29 cellular contexts compared by ENCODE assay signal in genomic region chr11:69830086-69830485, GRCh38. TPM values are rescaled to one million over a fixed set of nuclear protein-coding genes. Genes with fewer than 3 reads are reported as not detected.
A peak's percentile ranks its signal among the peaks of the same experiment; 100 is the strongest.
DNase-seq lines count a peak whose midpoint lies in the region; ATAC-seq, FAIRE-seq and TF ChIP-seq lines count a peak whose summit lies in the region.
"Had no signal": no experiment of that assay in that cellular context is flagged by ENCODE, and none has a peak within 500 bp of the region (broad histone marks: within the 10 kb centered on the region; RNA-seq: fewer than 3 reads in every experiment).

No MANE protein-coding gene starts in this region.

- H4K8ac ChIP-seq in neuronal stem cell (ENCODE audit: low read depth, low read length): no peak overlapping the region

- peak; percentile 15 for DNase-seq in left ventricle myocardium superior
- DNase-seq in Right ventricle myocardium superior: no peak
- DNase-seq in neuronal stem cell (ENCODE audit: low spot score): no peak
- peak; percentile 44 for DNase-seq in spleen
- no peak for DNase-seq in esophagus squamous epithelium (lab: John Stamatoyannopoulos, UW)
- DNase-seq in GM12892 (ENCODE audit: insufficient read length): no peak
- DNase-seq: ACHN; AML-193; BE2C; CD4-positive, alpha-beta T cell; DMS 273 treated with DMSO at 0.1 percent for 48 hours; DMS53; DMS79 treated with DMSO at 0.1 percent for 48 hours; GF-D8; GM23248; H9 had no signal

- no peak overlapping the region for H3K23ac ChIP-seq in neuronal stem cell (ENCODE audit: low read depth, low read length, poor library complexity)

- TF ChIP-seq POLR2A in spleen (IDR thresholded peaks at IDR 0.05) (no peak), esophagus squamous epithelium (IDR thresholded peaks at IDR 0.05) (no peak), GM12892 (IDR thresholded peaks at IDR 0.05; ENCODE audit: low read depth, low read length) (no peak)

- H3K79me1 ChIP-seq in neuronal stem cell (ENCODE audit: low read depth, low read length): no peaks in the 10 kb centered on the region

- H3K36me3 ChIP-seq in neuronal stem cell (replicated peaks in 1 of 2; ENCODE audit: control insufficient read depth in 2 of 2, insufficient read depth in 2 of 2, low read length in 2 of 2) (no peaks in the 10 kb centered on the region), spleen (no peaks in the 10 kb centered on the region), esophagus squamous epithelium (no peaks in the 10 kb centered on the region)
- H3K36me3 ChIP-seq: BE2C; BLaER1 treated with 17β-estradiol and CSF1 and Interleukin-3, amounts not matched to agents 10 nM and 100 nM had no signal

- ATAC-seq in left ventricle myocardium superior: no peak
- no peak for ATAC-seq in Right ventricle myocardium superior (ENCODE audit: poor library complexity)
- ATAC-seq in GM19023 (IDR thresholded peaks at IDR 0.05; ENCODE audit: unreplicated experiment): no peak
- ATAC-seq: A549, HCT116 had no signal

- no CpG with 5 or more reads among the region's 11 CpGs for WGBS in neuronal stem cell (ENCODE audit: extremely low coverage in 2 of 2, insufficient read length in 2 of 2, insufficient replicate concordance in 1 of 2), 2 donors
- WGBS in spleen, 5 donors: 86 to 89% (median 88%) methylated on average over 11 of the region's 11 CpGs
- WGBS in esophagus squamous epithelium, 2 donors: 87 to 92% methylated on average over 11 of the region's 11 CpGs

- H3K4ac ChIP-seq in neuronal stem cell (ENCODE audit: low read length): no peak overlapping the region

- H3K9ac ChIP-seq in neuronal stem cell (ENCODE audit: low read depth, low read length, poor library complexity): no peak overlapping the region
- H3K9ac ChIP-seq: BLaER1 treated with 17β-estradiol and CSF1 and Interleukin-3, amounts not matched to agents 10 nM and 100 nM; GM23248 had no signal

- peak overlapping the region; percentile 12 for H2BK12ac ChIP-seq in neuronal stem cell (ENCODE audit: low read length)

- H3K9me3 ChIP-seq in neuronal stem cell (replicated peaks in 1 of 2; ENCODE audit: control insufficient read depth in 2 of 2, insufficient read depth in 1 of 2, low read depth in 1 of 2, low read length in 2 of 2) (peaks cover 2 to 7% of the 10 kb centered on the region in 2 donors), spleen (peaks cover 0 to 14% (median 0%) of the 10 kb centered on the region in 8 donors), esophagus squamous epithelium (peaks cover 0 to 5% (median 0%) of the 10 kb centered on the region in 3 donors)
- H3K9me3 ChIP-seq: A549, BE2C had no signal

- peaks cover 0 to 31% (median 2%) of the 10 kb centered on the region in 3 experiments for H3K27me3 ChIP-seq in neuronal stem cell (ENCODE audit: control insufficient read depth in 3 of 3, insufficient read depth in 3 of 3, low read depth in 1 of 3, low read length in 3 of 3)
- H3K27me3 ChIP-seq in spleen (replicated peaks in 1 of 7): peaks cover 0 to 66% (median 20%) of the 10 kb centered on the region in 7 donors
- peaks cover 0 to 82% (median 0%) of the 10 kb centered on the region in 4 donors for H3K27me3 ChIP-seq in esophagus squamous epithelium
- H3K27me3 ChIP-seq: BE2C had no signal

- H3K27ac ChIP-seq in neuronal stem cell (replicated peaks; ENCODE audit: low read length) (no peak overlapping the region), spleen (no peak overlapping the region), esophagus squamous epithelium (no peak overlapping the region)
- H3K27ac ChIP-seq: 22Rv1; A549; BLaER1 treated with 17β-estradiol and CSF1 and Interleukin-3, amounts not matched to agents 10 nM and 100 nM; GM23248 had no signal

- intact Hi-C loops in left ventricle myocardium superior (cut with micrococcal nuclease): no loop called here
- intact Hi-C loops in Right ventricle myocardium superior (cut with DNase I): no loop called here
- intact Hi-C loops in spleen (cut with DNase I; ENCODE audit: low total_unique reads): no loop called here
- intact Hi-C loops in esophagus squamous epithelium (cut with DNase I): no loop called here

- peak overlapping the region; percentile 66 for H2BK15ac ChIP-seq in neuronal stem cell (ENCODE audit: low read length)

- H2BK120ac ChIP-seq in neuronal stem cell (ENCODE audit: low read depth, low read length): no peak overlapping the region

- no peak overlapping the region for H3K4me2 ChIP-seq in neuronal stem cell (ENCODE audit: insufficient read depth, low read length, poor library complexity, severe bottlenecking)
- H3K4me2 ChIP-seq: A549; BLaER1 treated with 17β-estradiol and CSF1 and Interleukin-3, amounts not matched to agents 10 nM and 100 nM had no signal

- H2AK5ac ChIP-seq in neuronal stem cell (ENCODE audit: low read depth, low read length): peak overlapping the region; percentile 16

- H4K91ac ChIP-seq in neuronal stem cell (ENCODE audit: low read depth, low read length, poor library complexity): no peak overlapping the region

- H3K18ac ChIP-seq in neuronal stem cell (ENCODE audit: low read length): no peak overlapping the region

- H3K14ac ChIP-seq in neuronal stem cell (ENCODE audit: low read length): no peak overlapping the region

- H3K4me3 ChIP-seq in neuronal stem cell (ENCODE audit: low read length in 2 of 2) (no peak overlapping the region), spleen (no peak overlapping the region), esophagus squamous epithelium (no peak overlapping the region)
- H3K4me3 ChIP-seq: A549; BLaER1 treated with 17β-estradiol and CSF1 and Interleukin-3, amounts not matched to agents 10 nM and 100 nM; GM23248 had no signal

- FAIRE-seq in GM12892 (lab: Jason Lieb, UNC): no peak
- FAIRE-seq: A549, D721Med, GM12891, GM19239 had no signal

- no peak for TF ChIP-seq CTCF in spleen (IDR thresholded peaks at IDR 0.05 in 8 of 11, conservative IDR thresholded peaks at IDR 0.05 in 3 of 11)
- TF ChIP-seq CTCF in esophagus squamous epithelium (IDR thresholded peaks at IDR 0.05): no peak

- no peak overlapping the region for H2BK5ac ChIP-seq in neuronal stem cell (ENCODE audit: low read length)

- H3K4me1 ChIP-seq in neuronal stem cell (ENCODE audit: control insufficient read depth in 2 of 2, insufficient read depth in 1 of 2, low read depth in 1 of 2, low read length in 2 of 2) (peaks cover 5 to 27% of the 10 kb centered on the region in 2 donors), spleen (no peaks in the 10 kb centered on the region), esophagus squamous epithelium (no peaks in the 10 kb centered on the region)
- H3K4me1 ChIP-seq: BE2C had no signal

- no peak overlapping the region for H2AFZ ChIP-seq in neuronal stem cell (ENCODE audit: low read length)
- H2AFZ ChIP-seq: GM23248 had no signal

RNA-seq across cellular contexts. Expression of gene FGF3, which starts 10.9 kb away (rescaled TPM):
- total RNA-seq in left ventricle myocardium superior (not detected), Right ventricle myocardium superior (not detected), spleen (not detected), esophagus squamous epithelium (not detected)
- 0.13 TPM for polyA plus RNA-seq in neuronal stem cell (2013, experiment 1 of 2)
- polyA plus RNA-seq in neuronal stem cell (2013, experiment 2 of 2): 0.26 TPM
- polyA plus RNA-seq in spleen: not detected
- polyA plus RNA-seq in GM12892 (2012; ENCODE audit: missing spikeins): not detected
- total RNA-seq: CD4-positive, alpha-beta T cell; CD8-positive, alpha-beta memory T cell; Daoy; G401; GM23248; H4; H9 had no signal
- polyA plus RNA-seq: A549; CD14-positive monocyte; CD8-positive, alpha-beta memory T cell; GM23248 had no signal

RNA-seq across cellular contexts. Expression of gene FGF4, which starts 54.9 kb away (rescaled TPM):
- not detected for total RNA-seq in left ventricle myocardium superior
- total RNA-seq in Right ventricle myocardium superior: not detected
- 0.06 TPM for polyA plus RNA-seq in neuronal stem cell (2013, experiment 1 of 2)
- 0.06 TPM for polyA plus RNA-seq in neuronal stem cell (2013, experiment 2 of 2)
- total RNA-seq in spleen: not detected
- not detected for polyA plus RNA-seq in spleen
- total RNA-seq in esophagus squamous epithelium: not detected
- not detected for polyA plus RNA-seq in GM12892 (2012; ENCODE audit: missing spikeins)
- total RNA-seq: CD4-positive, alpha-beta T cell; CD8-positive, alpha-beta memory T cell; Daoy; G401; GM23248 had no signal
- polyA plus RNA-seq: A549; CD14-positive monocyte; CD8-positive, alpha-beta memory T cell; GM23248 had no signal

Comparison
In these comparisons a context has a peak if more than half of its experiments do, and no peak if none do; other contexts are left out.
1. DNase-seq: peak in left ventricle myocardium superior (single experiment) and spleen (single experiment); none in Right ventricle myocardium superior (single experiment), neuronal stem cell (single experiment), esophagus squamous epithelium (single experiment) and GM12892 (single experiment).